In the genomic region with DNA sequence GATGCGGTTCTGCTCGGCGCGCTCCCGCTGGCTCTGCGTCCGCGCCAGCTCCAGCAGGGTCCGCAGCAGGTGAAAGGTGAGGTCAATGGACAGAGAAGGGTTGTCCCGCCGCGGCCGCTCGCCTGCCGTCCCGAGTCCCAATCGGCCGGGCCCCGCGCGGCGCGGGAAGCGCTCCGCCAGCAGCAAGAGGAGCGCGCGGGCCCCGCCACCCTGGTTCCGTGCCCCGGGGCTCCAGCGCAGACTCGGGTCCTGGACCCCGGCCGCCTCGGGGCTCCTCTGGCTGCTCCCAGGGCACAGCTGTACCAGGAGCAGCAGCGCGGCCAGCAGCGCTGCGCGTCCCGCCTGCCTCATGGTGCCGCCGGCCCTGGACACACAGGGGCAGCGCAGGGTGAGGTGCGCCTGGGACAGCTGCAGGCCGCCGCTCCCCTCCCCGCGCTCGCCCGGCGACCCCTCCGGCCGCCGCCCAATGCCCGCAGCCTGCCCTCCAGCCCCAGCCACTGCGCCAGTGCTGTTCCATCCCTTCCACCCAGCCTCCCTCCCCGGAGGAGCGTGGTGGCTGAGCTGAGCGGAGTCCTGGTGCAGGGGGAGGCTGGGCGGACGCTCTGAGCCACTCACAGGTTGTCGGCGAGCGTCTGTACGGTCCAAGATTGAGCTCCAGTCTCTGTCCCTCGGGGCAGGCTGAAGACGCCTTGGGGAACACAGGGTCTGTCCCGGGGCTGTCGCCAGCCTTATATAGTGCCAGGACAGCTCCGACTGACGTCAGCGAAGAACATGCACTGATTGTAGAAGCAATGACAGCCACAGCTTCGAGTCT, we compare ENCODE assay signal across 8 cellular contexts. TPM values are rescaled to one million over a fixed set of nuclear protein-coding genes. Genes with fewer than 3 reads are reported as not detected.
DNase-seq lines count a peak whose midpoint lies in the region; TF ChIP-seq lines count a peak whose summit lies in the region.
"Had no signal": no experiment of that assay in that cellular context is flagged by ENCODE, and none has a peak within 500 bp of the region (broad histone marks: within the 10 kb centered on the region; RNA-seq: fewer than 3 reads in every experiment).

No MANE protein-coding gene starts in this region.

- H3K9me3 ChIP-seq in HUES64 (ENCODE audit: insufficient read depth, low read depth, low read length), result no peaks in the 10 kb centered on the region

- H3K9me3 Mint-ChIP-seq in nephron progenitor cell, result peaks cover 7% of the 10 kb centered on the region

- H3K4me3 Mint-ChIP-seq in nephron progenitor cell, result no peak overlapping the region

- H3K36me3 ChIP-seq in HUES64 (ENCODE audit: insufficient read depth, low read length), result peaks cover 3% of the 10 kb centered on the region; the same call in 1 of the 2 replicates

- no peak overlapping the region for H3K27ac Mint-ChIP-seq in nephron progenitor cell
- H3K27ac Mint-ChIP-seq: T-helper 17 cell had no signal

- TF ChIP-seq CTCF in nephron progenitor cell (IDR thresholded peaks at IDR 0.05), result no peak

- H3K36me3 Mint-ChIP-seq in nephron progenitor cell (ENCODE audit: low read depth), result peaks cover 25% of the 10 kb centered on the region

- H3K4me1 ChIP-seq in HUES64 (ENCODE audit: insufficient read depth, low read length), result 0 out of 2 replicates have a peak, but pooled peaks cover 6% of the 10 kb centered on the region

- H3K27me3 ChIP-seq in HUES64 (ENCODE audit: insufficient read depth, low read length), result peaks cover 50% of the 10 kb centered on the region

- H3K4me1 Mint-ChIP-seq in nephron progenitor cell, result no peaks in the 10 kb centered on the region
- H3K4me1 Mint-ChIP-seq: T-helper 17 cell had no signal

- H3K27me3 Mint-ChIP-seq in nephron progenitor cell (ENCODE audit: low read depth, poor library complexity), result peaks cover 80% of the 10 kb centered on the region

- 4% methylated on average over 75 of the region's 75 CpGs for WGBS in HUES64

- no peak overlapping the region; the same call in 1 of the 2 replicates for H3K9ac ChIP-seq in HUES64 (ENCODE audit: low read depth, low read length)

- DNase-seq in ecto neural progenitor cell (ENCODE audit: low spot score) (peak; percentile 51), nephron progenitor cell (peak; percentile 20), inferior parietal cortex (ENCODE audit: extremely low spot score) (no peak), superior temporal gyrus (ENCODE audit: extremely low spot score) (no peak), amygdala (lab: John Stamatoyannopoulos, UW) (no peak)
- DNase-seq: caudate nucleus, T-helper 17 cell had no signal

- H3K27ac ChIP-seq in HUES64 (ENCODE audit: low read depth, low read length), result no peak overlapping the region

- peak overlapping the region; percentile 44 for H3K4me3 ChIP-seq in HUES64 (ENCODE audit: low read length)

RNA-seq across cellular contexts. Expression of gene UCN, which starts 0.5 kb away (rescaled TPM):
- not detected for polyA plus RNA-seq in HUES64 (2013, experiment 1 of 2)
- polyA plus RNA-seq in HUES64 (2013, experiment 2 of 2), result 0.57 TPM

RNA-seq across cellular contexts. Expression of gene MPV17, which starts 15.1 kb away (rescaled TPM):
- polyA plus RNA-seq in HUES64 (2013, experiment 1 of 2), result 47.6 TPM
- polyA plus RNA-seq in HUES64 (2013, experiment 2 of 2), result 61.4 TPM

RNA-seq across cellular contexts. Expression of gene TRIM54, which starts 25.5 kb away (rescaled TPM):
- 1.3 TPM for polyA plus RNA-seq in HUES64 (2013, experiment 1 of 2)
- 0.95 TPM for polyA plus RNA-seq in HUES64 (2013, experiment 2 of 2)

RNA-seq across cellular contexts. Expression of gene DNAJC5G, which starts 32.5 kb away (rescaled TPM):
- polyA plus RNA-seq in HUES64 (2013, experiment 1 of 2), result 0.20 TPM
- polyA plus RNA-seq in HUES64 (2013, experiment 2 of 2), result not detected

RNA-seq across cellular contexts. Expression of gene SLC30A3, which starts 44.9 kb away (rescaled TPM):
- polyA plus RNA-seq in HUES64 (2013, experiment 1 of 2), result 1.8 TPM
- polyA plus RNA-seq in HUES64 (2013, experiment 2 of 2), result 2.9 TPM

Comparison
In these comparisons a context has a peak if more than half of its experiments do, and no peak if none do; other contexts are left out.
1. DNase-seq: peak in ecto neural progenitor cell (single experiment) and nephron progenitor cell (single experiment); none in inferior parietal cortex (single experiment), superior temporal gyrus (single experiment) and amygdala (0 of 56).